Comparison of ENCODE assay signal across 8 cellular contexts in genomic region chrX:12974797-12975669, GRCh38. TPM values are rescaled to one million over a fixed set of nuclear protein-coding genes. Genes with fewer than 3 reads are reported as not detected.
DNase-seq lines count a peak whose midpoint lies in the region; ATAC-seq and TF ChIP-seq lines count a peak whose summit lies in the region.

TSS of gene TMSB4X (plus strand) at chrX:12975110.

- peak; percentile 32 for ATAC-seq in GM21786 (IDR thresholded peaks at IDR 0.05; ENCODE audit: unreplicated experiment)
- peak; percentile 86 to 90 for ATAC-seq in natural killer cell treated with Interleukin-12 subunit alpha and Interleukin-12 subunit beta and Interleukin-15 and Interleukin-18, amount 100 ng/mL, for 72 hours
- peak; percentile 60 for ATAC-seq in stimulated activated naive CD8-positive, alpha-beta T cell treated with anti-CD3 and anti-CD28 coated beads, Interleukin-15, amount 100 ng/mL, for 72 hours

- intact Hi-C loops in Calu3 (cut with micrococcal nuclease; ENCODE audit: unreplicated experiment), result loop anchor here (10.0 kb wide), 1 partner anchor 310 kb away; no protein-coding TSS in a partner anchor

- DNase-seq in Calu3, result peak; percentile 90
- peak; percentile 79 for DNase-seq in LoVo (ENCODE audit: low spot score)
- peak; percentile 39 for DNase-seq in SHP77 treated with DMSO at 0.1 percent for 48 hours (lab: John Stamatoyannopoulos, UW)
- DNase-seq in activated effector memory CD4-positive, alpha-beta T cell treated with Interleukin-2 at 50 U/mL for 16 hours, result peak; percentile 73
- DNase-seq in fibroblast of peridontal ligament (ENCODE audit: extremely low read depth), result peak; percentile 80
- DNase-seq in natural killer cell treated with Interleukin-12 subunit alpha and Interleukin-12 subunit beta and Interleukin-15 and Interleukin-18, amount 100 ng/mL, for 72 hours (ENCODE audit: low spot score), result peak; percentile 90
- peak; percentile 80 to 90 for DNase-seq in stimulated activated naive CD8-positive, alpha-beta T cell treated with anti-CD3 and anti-CD28 coated beads, Interleukin-15, amount 100 ng/mL, for 72 hours

- TF ChIP-seq CTCF in Calu3 (IDR thresholded peaks at IDR 0.05; ENCODE audit: unreplicated experiment), result no peak

- H3K4me3 Mint-ChIP-seq in Calu3 (ENCODE audit: low read depth, unreplicated experiment), result peak within 1 kb of the TSS; percentile 85
- H3K4me3 Mint-ChIP-seq in natural killer cell treated with Interleukin-12 subunit alpha and Interleukin-12 subunit beta and Interleukin-15 and Interleukin-18, amount 100 ng/mL, for 72 hours, result peak within 1 kb of the TSS; percentile 93
- peak within 1 kb of the TSS; percentile 87 to 93 for H3K4me3 Mint-ChIP-seq in stimulated activated naive CD8-positive, alpha-beta T cell treated with anti-CD3 and anti-CD28 coated beads, Interleukin-15, amount 100 ng/mL, for 72 hours

- peak within 1 kb of the TSS; percentile 99 for H3K27ac Mint-ChIP-seq in Calu3 (ENCODE audit: unreplicated experiment)
- peak within 1 kb of the TSS; percentile 91 for H3K27ac Mint-ChIP-seq in natural killer cell treated with Interleukin-12 subunit alpha and Interleukin-12 subunit beta and Interleukin-15 and Interleukin-18, amount 100 ng/mL, for 72 hours
- peak within 1 kb of the TSS; percentile 99 for H3K27ac Mint-ChIP-seq in stimulated activated naive CD8-positive, alpha-beta T cell treated with anti-CD3 and anti-CD28 coated beads, Interleukin-15, amount 100 ng/mL, for 72 hours

- H3K36me3 Mint-ChIP-seq in Calu3 (ENCODE audit: insufficient read depth, unreplicated experiment), result peaks cover 93% of the 10 kb centered on the region
- peaks cover 22% of the 10 kb centered on the region for H3K36me3 Mint-ChIP-seq in natural killer cell treated with Interleukin-12 subunit alpha and Interleukin-12 subunit beta and Interleukin-15 and Interleukin-18, amount 100 ng/mL, for 72 hours

- CTCF ChIA-PET in Calu3 (lab: Charles Lee), result interaction anchor here (0.5 to 3.1 kb wide), 2 partner anchors 25 to 29 kb away, joined by 3 to 19 read pairs; no protein-coding TSS in a partner anchor

- no peaks in the 10 kb centered on the region for H3K9me3 Mint-ChIP-seq in Calu3 (ENCODE audit: low read depth, unreplicated experiment)
- no peaks in the 10 kb centered on the region for H3K9me3 Mint-ChIP-seq in natural killer cell treated with Interleukin-12 subunit alpha and Interleukin-12 subunit beta and Interleukin-15 and Interleukin-18, amount 100 ng/mL, for 72 hours
- no peaks in the 10 kb centered on the region for H3K9me3 Mint-ChIP-seq in stimulated activated naive CD8-positive, alpha-beta T cell treated with anti-CD3 and anti-CD28 coated beads, Interleukin-15, amount 100 ng/mL, for 72 hours

- TSS peak; percentile 71 for BruUV-seq in Calu3 (replicated peaks; lab: Mats Ljungman, UMichigan)

- peaks cover 59% of the 10 kb centered on the region for H3K4me1 Mint-ChIP-seq in Calu3 (ENCODE audit: low read depth, unreplicated experiment)
- peaks cover 68 to 70% of the 10 kb centered on the region in 2 donors for H3K4me1 Mint-ChIP-seq in natural killer cell treated with Interleukin-12 subunit alpha and Interleukin-12 subunit beta and Interleukin-15 and Interleukin-18, amount 100 ng/mL, for 72 hours (ENCODE audit: low read depth in 2 of 2)
- peaks cover 29% of the 10 kb centered on the region for H3K4me1 Mint-ChIP-seq in stimulated activated naive CD8-positive, alpha-beta T cell treated with anti-CD3 and anti-CD28 coated beads, Interleukin-15, amount 100 ng/mL, for 72 hours

- H3K27me3 Mint-ChIP-seq in Calu3 (ENCODE audit: unreplicated experiment), result no peaks in the 10 kb centered on the region
- peaks cover 0 to 10% of the 10 kb centered on the region in 2 donors for H3K27me3 Mint-ChIP-seq in natural killer cell treated with Interleukin-12 subunit alpha and Interleukin-12 subunit beta and Interleukin-15 and Interleukin-18, amount 100 ng/mL, for 72 hours
- H3K27me3 Mint-ChIP-seq in stimulated activated naive CD8-positive, alpha-beta T cell treated with anti-CD3 and anti-CD28 coated beads, Interleukin-15, amount 100 ng/mL, for 72 hours, result no peaks in the 10 kb centered on the region

RNA-seq across cellular contexts. Expression of gene TMSB4X, which starts in this region (rescaled TPM):
- total RNA-seq in Calu3 (2022), result 5,274 and 5,368 TPM in 2 replicates
- total RNA-seq in natural killer cell treated with Interleukin-12 subunit alpha and Interleukin-12 subunit beta and Interleukin-15 and Interleukin-18, amount 100 ng/mL, for 72 hours, result 1,000 to 10,000 TPM; 2,674 to 5,601 TPM

Comparison
In these comparisons a context has a peak if more than half of its experiments do, and no peak if none do; other contexts are left out.
1. Peak in every context shown above with its lines: DNase-seq and ATAC-seq.
2. DNase-seq: peak in every context shown above with its lines; median percentile 90 in Calu3; 90 in natural killer cell treated with Interleukin-12 subunit alpha and Interleukin-12 subunit beta and Interleukin-15 and Interleukin-18, amount 100 ng/mL, for 72 hours; 85 in stimulated activated naive CD8-positive, alpha-beta T cell treated with anti-CD3 and anti-CD28 coated beads, Interleukin-15, amount 100 ng/mL, for 72 hours; 80 in fibroblast of peridontal ligament; 79 in LoVo; 73 in activated effector memory CD4-positive, alpha-beta T cell treated with Interleukin-2 at 50 U/mL for 16 hours; 39 in SHP77 treated with DMSO at 0.1 percent for 48 hours.
3. ATAC-seq: peak in every context shown above with its lines; median percentile 88 in natural killer cell treated with Interleukin-12 subunit alpha and Interleukin-12 subunit beta and Interleukin-15 and Interleukin-18, amount 100 ng/mL, for 72 hours; 60 in stimulated activated naive CD8-positive, alpha-beta T cell treated with anti-CD3 and anti-CD28 coated beads, Interleukin-15, amount 100 ng/mL, for 72 hours; 32 in GM21786.